Comparison of ENCODE assay signal across 8 cellular contexts in the genomic region with DNA sequence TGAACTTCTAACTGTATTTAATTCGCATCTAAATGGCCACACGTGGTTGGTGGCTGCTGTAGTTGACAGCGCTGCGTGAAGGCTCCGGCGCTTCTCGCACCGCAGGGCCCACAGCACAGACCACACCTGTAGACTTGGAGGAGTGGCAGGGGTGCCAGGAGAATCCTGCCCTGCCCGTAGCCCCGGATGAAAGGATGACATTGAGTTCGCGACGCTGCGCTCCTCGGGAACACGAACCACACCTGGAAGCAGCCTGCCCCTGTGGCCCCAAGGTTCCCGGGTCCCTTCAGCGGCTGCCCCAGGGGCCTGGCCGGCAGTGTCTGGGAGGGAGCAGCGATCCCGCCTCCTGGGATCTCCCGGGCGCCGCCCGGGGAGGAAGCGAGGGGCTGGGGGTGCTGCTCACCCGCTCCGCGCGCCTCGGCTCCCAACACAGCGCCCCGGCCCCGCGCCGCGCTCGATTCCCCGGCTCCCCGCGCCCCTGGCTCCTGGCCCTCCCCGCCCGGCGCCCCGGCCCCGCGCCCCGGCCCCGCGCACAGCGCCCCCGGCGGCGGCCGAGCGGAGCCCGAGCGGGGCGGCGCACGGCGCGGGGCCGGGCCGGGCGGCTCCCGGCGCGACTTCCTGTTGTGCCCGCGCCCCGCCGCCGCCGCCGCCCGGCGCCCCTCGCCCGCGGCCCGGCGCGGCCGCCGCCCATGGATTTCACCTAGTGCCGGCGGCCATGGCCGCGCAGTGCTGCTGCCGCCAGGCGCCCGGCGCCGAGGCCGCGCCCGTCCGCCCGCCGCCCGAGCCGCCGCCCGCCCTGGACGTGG. TPM values are rescaled to one million over a fixed set of nuclear protein-coding genes. Genes with fewer than 3 reads are reported as not detected.
DNase-seq lines count a peak whose midpoint lies in the region; TF ChIP-seq lines count a peak whose summit lies in the region.

A gene with protein sequence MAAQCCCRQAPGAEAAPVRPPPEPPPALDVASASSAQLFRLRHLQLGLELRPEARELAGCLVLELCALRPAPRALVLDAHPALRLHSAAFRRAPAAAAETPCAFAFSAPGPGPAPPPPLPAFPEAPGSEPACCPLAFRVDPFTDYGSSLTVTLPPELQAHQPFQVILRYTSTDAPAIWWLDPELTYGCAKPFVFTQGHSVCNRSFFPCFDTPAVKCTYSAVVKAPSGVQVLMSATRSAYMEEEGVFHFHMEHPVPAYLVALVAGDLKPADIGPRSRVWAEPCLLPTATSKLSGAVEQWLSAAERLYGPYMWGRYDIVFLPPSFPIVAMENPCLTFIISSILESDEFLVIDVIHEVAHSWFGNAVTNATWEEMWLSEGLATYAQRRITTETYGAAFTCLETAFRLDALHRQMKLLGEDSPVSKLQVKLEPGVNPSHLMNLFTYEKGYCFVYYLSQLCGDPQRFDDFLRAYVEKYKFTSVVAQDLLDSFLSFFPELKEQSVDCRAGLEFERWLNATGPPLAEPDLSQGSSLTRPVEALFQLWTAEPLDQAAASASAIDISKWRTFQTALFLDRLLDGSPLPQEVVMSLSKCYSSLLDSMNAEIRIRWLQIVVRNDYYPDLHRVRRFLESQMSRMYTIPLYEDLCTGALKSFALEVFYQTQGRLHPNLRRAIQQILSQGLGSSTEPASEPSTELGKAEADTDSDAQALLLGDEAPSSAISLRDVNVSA (plus strand): TSS at position 613 of the 806 bp plus-strand sequence. CDS start 103 bp downstream, at position 716.

- no peak within 1 kb of the TSS for H3K9ac ChIP-seq in H9 (ENCODE audit: extremely low read depth, insufficient read length, low read length)
- H3K9ac ChIP-seq in endodermal cell (ENCODE audit: extremely low read depth, low read length, poor library complexity, severe bottlenecking), result peak within 1 kb of the TSS; percentile 20
- peak within 1 kb of the TSS; percentile 75 for H3K9ac ChIP-seq in mesendoderm (ENCODE audit: low read length)
- H3K9ac ChIP-seq in subcutaneous abdominal adipose tissue (ENCODE audit: low read length in 5 of 5), result peak within 1 kb of the TSS; percentile 63 to 85 (median 77)

- H2AK5ac ChIP-seq in H9 (ENCODE audit: insufficient read length, low read length) (no peak within 1 kb of the TSS), mesendoderm (ENCODE audit: low read length) (no peak within 1 kb of the TSS)

- no peaks in the 10 kb centered on the region for H4K20me1 ChIP-seq in H9 (ENCODE audit: control insufficient read depth, insufficient read depth, insufficient read length)

- H3K79me1 ChIP-seq in H9 (ENCODE audit: insufficient read depth, low read depth, low read length, poor library complexity, severe bottlenecking), result no peaks in the 10 kb centered on the region
- H3K79me1 ChIP-seq in mesendoderm (ENCODE audit: low read length), result no peaks in the 10 kb centered on the region

- no peak within 1 kb of the TSS for H3T11ph ChIP-seq in H9 (ENCODE audit: low read length)

- H2BK120ac ChIP-seq in H9 (ENCODE audit: low read depth, low read length, poor library complexity, severe bottlenecking), result no peak within 1 kb of the TSS
- H2BK120ac ChIP-seq in mesendoderm (ENCODE audit: low read depth, low read length), result no peak within 1 kb of the TSS

- no peak within 1 kb of the TSS for H3K27ac ChIP-seq in H9 (ENCODE audit: insufficient read length, low read depth, low read length)
- no peak within 1 kb of the TSS for H3K27ac ChIP-seq in endodermal cell (ENCODE audit: low read depth, low read length)
- H3K27ac ChIP-seq in mesendoderm (ENCODE audit: low read depth, low read length), result no peak within 1 kb of the TSS
- H3K27ac ChIP-seq in subcutaneous abdominal adipose tissue (ENCODE audit: low read depth, low read length), result peak within 1 kb of the TSS; percentile 76

- peaks cover 11% of the 10 kb centered on the region for H3K23me2 ChIP-seq in H9 (ENCODE audit: insufficient read length, low read depth, low read length, poor library complexity, severe bottlenecking)

- H3K4me1 Mint-ChIP-seq in H9 (peaks cover 23 to 24% of the 10 kb centered on the region in 2 experiments), endodermal cell (peaks cover 10% of the 10 kb centered on the region)
- peaks cover 63% of the 10 kb centered on the region for H3K4me1 Mint-ChIP-seq in activated CD4-positive, alpha-beta memory T cell treated with anti-CD3 and anti-CD28 coated beads, Interleukin-2, amount 10 ng/mL, durations not matched to agents 7 days and 5 days

- H3K36me3 Mint-ChIP-seq in H9 (ENCODE audit: insufficient read depth in 1 of 3, low read depth in 3 of 3) (peaks cover 0 to 6% (median 2%) of the 10 kb centered on the region in 3 experiments; a peak in 2 of 7 replicates), endodermal cell (ENCODE audit: low read depth) (peaks cover 9% of the 10 kb centered on the region)
- peaks cover 44% of the 10 kb centered on the region for H3K36me3 Mint-ChIP-seq in activated CD4-positive, alpha-beta memory T cell treated with anti-CD3 and anti-CD28 coated beads, Interleukin-2, amount 10 ng/mL, durations not matched to agents 7 days and 5 days (ENCODE audit: low read depth)

- H3K4me3 ChIP-seq in endodermal cell (ENCODE audit: low read length) (peak within 1 kb of the TSS; percentile 82), mesendoderm (ENCODE audit: low read length) (peak within 1 kb of the TSS; percentile 30), subcutaneous abdominal adipose tissue (ENCODE audit: low read depth in 1 of 5, low read length in 5 of 5) (peak within 1 kb of the TSS; percentile 77 to 81 (median 80))

- H2BK15ac ChIP-seq in H9 (ENCODE audit: low read depth, low read length), result no peak within 1 kb of the TSS
- H2BK15ac ChIP-seq in mesendoderm (replicated peaks; ENCODE audit: low read depth), result no peak within 1 kb of the TSS

- H3K27ac Mint-ChIP-seq in H9 (no peak within 1 kb of the TSS; a peak in 1 of 7 replicates), endodermal cell (no peak within 1 kb of the TSS)
- peak within 1 kb of the TSS; percentile 97 for H3K27ac Mint-ChIP-seq in activated CD4-positive, alpha-beta memory T cell treated with anti-CD3 and anti-CD28 coated beads, Interleukin-2, amount 10 ng/mL, durations not matched to agents 7 days and 5 days

- peaks cover 26% of the 10 kb centered on the region for H3K27me3 Mint-ChIP-seq in H9 (ENCODE audit: low read depth)
- H3K27me3 Mint-ChIP-seq in activated CD4-positive, alpha-beta memory T cell treated with anti-CD3 and anti-CD28 coated beads, Interleukin-2, amount 10 ng/mL, durations not matched to agents 7 days and 5 days, result no peaks in the 10 kb centered on the region
- H3K27me3 Mint-ChIP-seq in endodermal cell (ENCODE audit: insufficient read depth), result peaks cover 17% of the 10 kb centered on the region

- no peak within 1 kb of the TSS for H2BK5ac ChIP-seq in H9 (ENCODE audit: insufficient read length, low read length)
- no peak within 1 kb of the TSS for H2BK5ac ChIP-seq in mesendoderm (ENCODE audit: low read length)

- H2BK20ac ChIP-seq in H9 (ENCODE audit: low read depth, low read length, poor library complexity, severe bottlenecking), result no peak within 1 kb of the TSS

- H3K9me3 Mint-ChIP-seq in H9, result no peaks in the 10 kb centered on the region
- no peaks in the 10 kb centered on the region for H3K9me3 Mint-ChIP-seq in activated CD4-positive, alpha-beta memory T cell treated with anti-CD3 and anti-CD28 coated beads, Interleukin-2, amount 10 ng/mL, durations not matched to agents 7 days and 5 days
- H3K9me3 Mint-ChIP-seq in endodermal cell, result no peaks in the 10 kb centered on the region

- TF ChIP-seq CTCF in H9 (conservative IDR thresholded peaks at IDR 0.05) (0 out of 3 replicates have a peak, but pooled peaks have one; percentile 11), endodermal cell (conservative IDR thresholded peaks at IDR 0.05) (peak; percentile 18)

- H3K56ac ChIP-seq in H9 (ENCODE audit: insufficient read length, low read depth, low read length), result no peak within 1 kb of the TSS
- H3K56ac ChIP-seq in mesendoderm (ENCODE audit: low read length), result peak within 1 kb of the TSS; percentile 86

- no peak within 1 kb of the TSS for H2AFZ ChIP-seq in H9 (ENCODE audit: low read length)

- H4K8ac ChIP-seq in H9 (replicated peaks; ENCODE audit: insufficient read length, low read depth, low read length) (no peak within 1 kb of the TSS), mesendoderm (ENCODE audit: low read depth, low read length) (no peak within 1 kb of the TSS)

- H3K9me3 ChIP-seq in H9 (ENCODE audit: control insufficient read depth, low read depth, low read length) (no peaks in the 10 kb centered on the region), endodermal cell (ENCODE audit: control insufficient read depth, low read length) (no peaks in the 10 kb centered on the region), subcutaneous abdominal adipose tissue (ENCODE audit: control insufficient read depth in 5 of 5, low read length in 5 of 5) (no peaks in the 10 kb centered on the region)

- CTCF ChIA-PET in activated CD4-positive, alpha-beta memory T cell treated with anti-CD3 and anti-CD28 coated beads, Interleukin-2, amount 10 ng/mL, durations not matched to agents 7 days and 5 days (lab: Charles Lee), result interaction anchor here (1.1 to 4.6 kb wide), 6 partner anchors 12 to 54 kb away, joined by 7 to 98 read pairs (median 14); a partner anchor contains a TSS

- H3K23ac ChIP-seq in H9 (ENCODE audit: insufficient read length, low read depth, low read length) (no peak within 1 kb of the TSS), mesendoderm (ENCODE audit: low read length) (peak within 1 kb of the TSS; percentile 89)

- H3K79me2 ChIP-seq in H9 (ENCODE audit: insufficient read depth, low read length), result no peaks in the 10 kb centered on the region; the same call in 1 of the 2 replicates
- no peaks in the 10 kb centered on the region for H3K79me2 ChIP-seq in mesendoderm (ENCODE audit: control insufficient read depth, insufficient read depth, low read length)

- peaks cover under 1% of the 10 kb centered on the region for H3K36me3 ChIP-seq in endodermal cell (ENCODE audit: control insufficient read depth, insufficient read depth, low read length)
- H3K36me3 ChIP-seq in mesendoderm (ENCODE audit: control insufficient read depth, insufficient read depth, low read length), result no peaks in the 10 kb centered on the region
- H3K36me3 ChIP-seq in subcutaneous abdominal adipose tissue (ENCODE audit: control insufficient read depth in 5 of 5, insufficient read depth in 5 of 5, low read length in 5 of 5), result peaks cover 0 to 17% (median 10%) of the 10 kb centered on the region in 5 donors

- WGBS in H9 (ENCODE audit: extremely low coverage, insufficient read length, low lambda C conversion rate), result no CpG with 5 or more reads among the region's 106 CpGs
- WGBS in endodermal cell (ENCODE audit: insufficient coverage in 1 of 2, insufficient read length in 1 of 2), 2 experiments, result 1 to 4% methylated on average over 18 to 106 of the region's 106 CpGs
- WGBS in mesendoderm (ENCODE audit: extremely low coverage, insufficient coverage, low lambda C conversion rate), result no CpG with 5 or more reads among the region's 106 CpGs

- peak within 1 kb of the TSS; percentile 72 to 84 for H3K4me3 Mint-ChIP-seq in H9
- peak within 1 kb of the TSS; percentile 94 for H3K4me3 Mint-ChIP-seq in activated CD4-positive, alpha-beta memory T cell treated with anti-CD3 and anti-CD28 coated beads, Interleukin-2, amount 10 ng/mL, durations not matched to agents 7 days and 5 days
- H3K4me3 Mint-ChIP-seq in endodermal cell, result peak within 1 kb of the TSS; percentile 63

- H3K4me1 ChIP-seq in H9 (ENCODE audit: insufficient read depth, low read length) (peaks cover 2% of the 10 kb centered on the region; the same call in 1 of the 2 replicates), endodermal cell (ENCODE audit: control insufficient read depth, insufficient read depth, low read length) (peaks cover 18% of the 10 kb centered on the region), mesendoderm (ENCODE audit: control insufficient read depth, low read depth, low read length) (no peaks in the 10 kb centered on the region), subcutaneous abdominal adipose tissue (ENCODE audit: control insufficient read depth in 5 of 5, insufficient read depth in 5 of 5, low read length in 5 of 5) (peaks cover 8 to 59% (median 57%) of the 10 kb centered on the region in 5 donors)

- H4K91ac ChIP-seq in H9 (ENCODE audit: insufficient read length, low read depth, low read length), result no peak within 1 kb of the TSS

- peaks cover 20% of the 10 kb centered on the region for H3K27me3 ChIP-seq in H9 (ENCODE audit: insufficient read depth, low read length)
- H3K27me3 ChIP-seq in endodermal cell (ENCODE audit: control insufficient read depth, insufficient read depth, low read length, poor library complexity, severe bottlenecking), result peaks cover 11% of the 10 kb centered on the region
- H3K27me3 ChIP-seq in mesendoderm (ENCODE audit: insufficient read depth, low read length, poor library complexity), result no peaks in the 10 kb centered on the region
- no peaks in the 10 kb centered on the region for H3K27me3 ChIP-seq in subcutaneous abdominal adipose tissue (ENCODE audit: control insufficient read depth in 5 of 5, insufficient read depth in 4 of 5, low read length in 5 of 5)

- no peak within 1 kb of the TSS for H4K5ac ChIP-seq in H9 (ENCODE audit: insufficient read length, low read depth, low read length)
- H4K5ac ChIP-seq in mesendoderm (ENCODE audit: low read length), result no peak within 1 kb of the TSS

- H3K4ac ChIP-seq in H9 (ENCODE audit: low read depth, low read length) (no peak within 1 kb of the TSS), mesendoderm (ENCODE audit: low read depth, low read length) (no peak within 1 kb of the TSS)

- H3K4me2 ChIP-seq in H9 (ENCODE audit: insufficient read depth, insufficient read length, low read length) (peak within 1 kb of the TSS; percentile 59), mesendoderm (ENCODE audit: low read length) (peak within 1 kb of the TSS; percentile 57)

- no peak within 1 kb of the TSS for H2BK12ac ChIP-seq in H9 (ENCODE audit: insufficient read length, low read depth, low read length)

- POLR2A ChIA-PET in activated CD4-positive, alpha-beta memory T cell treated with anti-CD3 and anti-CD28 coated beads, Interleukin-2, amount 10 ng/mL, durations not matched to agents 7 days and 5 days (lab: Charles Lee), result interaction anchor here (1.3 to 5.1 kb wide), 10 partner anchors 7 to 54 kb away, joined by 3 to 127 read pairs (median 18); a partner anchor contains a TSS

- in situ Hi-C loops in G401 (cut with HindIII; ENCODE audit: low sequenced_read_pairs), result no loop called here

- DNase-seq in G401 (ENCODE audit: low spot score) (peak; percentile 50), H9 (no peak), NCI-H2171 (lab: John Stamatoyannopoulos, UW) (peak; percentile 32), endodermal cell (peak; percentile 76), mesendoderm (no peak), NCI-H1436 treated with DMSO at 0.1 percent for 48 hours (lab: John Stamatoyannopoulos, UW) (no peak)
- peak; percentile 68 for DNase-seq in activated CD4-positive, alpha-beta memory T cell treated with anti-CD3 and anti-CD28 coated beads, Interleukin-2, amount 10 ng/mL, durations not matched to agents 7 days and 5 days

- no peak within 1 kb of the TSS; the same call in 1 of the 2 replicates for H3K14ac ChIP-seq in H9 (ENCODE audit: insufficient read depth, low read length)

- H3K18ac ChIP-seq in H9 (ENCODE audit: insufficient read length, low read depth, low read length) (no peak within 1 kb of the TSS), mesendoderm (ENCODE audit: low read length) (peak within 1 kb of the TSS; percentile 26)

RNA-seq across cellular contexts. Expression of the gene that starts here (rescaled TPM):
- total RNA-seq in G401 (2014; rRNA removed; shearing (Covaris generic)), result 3.3 and 5.6 TPM in 2 replicates
- total RNA-seq in H9 (2021) (22.5 and 24.7 TPM in 2 replicates), endodermal cell (10 to 100 TPM; 38.4 to 52.4 TPM)
- total RNA-seq in activated CD4-positive, alpha-beta memory T cell treated with anti-CD3 and anti-CD28 coated beads, Interleukin-2, amount 10 ng/mL, durations not matched to agents 7 days and 5 days, result 100 to 1,000 TPM; 135 to 144 TPM
- polyA plus RNA-seq in endodermal cell (2013, experiment 1 of 2), result 18.2 TPM
- 18.1 TPM for polyA plus RNA-seq in endodermal cell (2013, experiment 2 of 2)
- 5.8 TPM for polyA plus RNA-seq in mesendoderm (2013, experiment 1 of 2)
- 5.3 TPM for polyA plus RNA-seq in mesendoderm (2013, experiment 2 of 2)

Comparison
In these comparisons a context has a peak if more than half of its experiments do, and no peak if none do; other contexts are left out.
1. DNase-seq: peak in G401 (single experiment), NCI-H2171 (single experiment), activated CD4-positive, alpha-beta memory T cell treated with anti-CD3 and anti-CD28 coated beads, Interleukin-2, amount 10 ng/mL, durations not matched to agents 7 days and 5 days (single experiment) and endodermal cell (single experiment); none in H9 (single experiment), mesendoderm (single experiment) and NCI-H1436 treated with DMSO at 0.1 percent for 48 hours (single experiment).
2. H3K4me3 ChIP-seq: peak in every context shown above with its lines; median percentile 82 in endodermal cell; 80 in subcutaneous abdominal adipose tissue; 30 in mesendoderm.
3. Peak in every context shown above with its lines, with median percentiles within 50 percentile points of each other: H3K4me3 Mint-ChIP-seq.